Comparison of ENCODE assay signal across 1 cellular context in the genomic region with DNA sequence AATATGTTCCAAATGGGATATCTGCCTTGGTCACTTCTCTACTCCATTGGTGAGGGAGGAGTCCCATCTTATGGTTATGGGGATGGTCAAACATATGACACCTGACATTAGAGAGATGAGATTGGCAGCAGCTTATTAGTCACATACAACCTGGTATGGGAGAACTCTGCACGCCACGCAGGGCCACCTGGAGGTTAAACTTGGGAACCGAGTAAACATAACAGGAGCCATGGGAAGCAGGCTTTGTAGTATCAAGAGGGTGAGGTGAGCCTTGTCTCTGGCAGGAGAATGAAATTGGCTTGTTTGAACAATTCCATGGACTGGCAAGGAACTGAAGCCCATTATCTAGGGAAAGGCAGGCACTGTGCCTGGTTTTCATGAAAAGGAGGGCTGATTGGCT.
TF ChIP-seq lines count a peak whose summit lies in the region.

No MANE protein-coding gene starts in this region.

TF ChIP-seq in HCT116, 20 proteins besides CTCF, POLR2A, EP300 and RAD21 (continued from another document):
- TF ChIP-seq, protein P1, sequence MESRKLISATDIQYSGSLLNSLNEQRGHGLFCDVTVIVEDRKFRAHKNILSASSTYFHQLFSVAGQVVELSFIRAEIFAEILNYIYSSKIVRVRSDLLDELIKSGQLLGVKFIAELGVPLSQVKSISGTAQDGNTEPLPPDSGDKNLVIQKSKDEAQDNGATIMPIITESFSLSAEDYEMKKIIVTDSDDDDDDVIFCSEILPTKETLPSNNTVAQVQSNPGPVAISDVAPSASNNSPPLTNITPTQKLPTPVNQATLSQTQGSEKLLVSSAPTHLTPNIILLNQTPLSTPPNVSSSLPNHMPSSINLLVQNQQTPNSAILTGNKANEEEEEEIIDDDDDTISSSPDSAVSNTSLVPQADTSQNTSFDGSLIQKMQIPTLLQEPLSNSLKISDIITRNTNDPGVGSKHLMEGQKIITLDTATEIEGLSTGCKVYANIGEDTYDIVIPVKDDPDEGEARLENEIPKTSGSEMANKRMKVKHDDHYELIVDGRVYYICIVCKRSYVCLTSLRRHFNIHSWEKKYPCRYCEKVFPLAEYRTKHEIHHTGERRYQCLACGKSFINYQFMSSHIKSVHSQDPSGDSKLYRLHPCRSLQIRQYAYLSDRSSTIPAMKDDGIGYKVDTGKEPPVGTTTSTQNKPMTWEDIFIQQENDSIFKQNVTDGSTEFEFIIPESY (IDR thresholded peaks at IDR 0.05; ENCODE audit: extremely low read depth, insufficient replicate concordance, low read length), result no peak
- TF ChIP-seq ZNF274 (IDR thresholded peaks at IDR 0.05; ENCODE audit: low read depth, low read length) (no peak), TCF7L2 (IDR thresholded peaks at IDR 0.05; ENCODE audit: borderline replicate concordance, extremely low read depth, insufficient read depth, insufficient read length) (no peak)
TF ChIP-seq in HCT116: peak in this region for 0.
